10 cellular contexts compared by ENCODE assay signal in the genomic region with DNA sequence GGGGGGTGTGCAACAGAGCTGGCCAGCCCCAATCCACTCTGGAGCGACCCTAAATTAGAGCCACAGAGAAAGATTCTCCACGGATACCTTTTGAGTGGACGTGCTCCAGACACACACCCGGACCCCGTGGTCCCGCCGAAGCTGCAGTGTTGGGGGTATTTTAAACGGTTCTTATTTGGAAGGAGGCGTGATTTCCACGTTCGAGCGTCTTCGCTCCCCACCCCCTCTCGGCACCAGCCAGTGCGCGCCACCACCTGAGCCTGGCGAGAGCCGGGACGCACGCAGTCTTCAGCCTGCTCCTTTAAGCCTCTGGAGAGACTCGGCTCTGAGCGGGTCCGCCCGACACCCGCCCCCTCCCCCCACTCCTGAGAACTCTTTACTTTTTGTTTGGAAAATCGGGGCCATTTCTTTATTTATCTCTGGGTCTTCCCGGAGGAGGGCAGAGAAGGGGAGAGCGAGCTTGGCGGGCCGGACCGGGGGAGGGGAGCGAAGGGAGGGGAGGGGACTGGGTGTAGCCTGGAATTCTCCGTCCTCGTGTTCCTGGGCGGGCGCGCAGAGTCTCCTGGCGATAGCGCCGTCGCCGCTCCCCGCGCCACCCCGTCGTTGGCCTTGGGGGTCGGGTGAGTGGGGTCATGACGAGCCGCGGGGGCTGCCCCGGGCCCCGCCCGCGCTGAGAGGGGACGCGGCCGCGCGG. TPM values are rescaled to one million over a fixed set of nuclear protein-coding genes. Genes with fewer than 3 reads are reported as not detected.
DNase-seq lines count a peak whose midpoint lies in the region; ATAC-seq, FAIRE-seq and TF ChIP-seq lines count a peak whose summit lies in the region.
"Had no signal": no experiment of that assay in that cellular context is flagged by ENCODE, and none has a peak within 500 bp of the region (broad histone marks: within the 10 kb centered on the region; RNA-seq: fewer than 3 reads in every experiment).

No MANE protein-coding gene starts in this region.

- H3K9ac ChIP-seq in HUES48 (ENCODE audit: low read depth, low read length) (peak overlapping the region; percentile 34; the same call in 1 of the 2 replicates), endodermal cell (ENCODE audit: extremely low read depth, low read length, poor library complexity, severe bottlenecking) (no peak overlapping the region)

- CTCF ChIA-PET in activated CD8-positive, alpha-beta memory T cell treated with anti-CD3 and anti-CD28 coated beads, Interleukin-2, amount 10 ng/mL, durations not matched to agents 7 days and 5 days (lab: Charles Lee): no interaction called here

- peak; percentile 55 to 77 (median 67) for ATAC-seq in pancreas
- ATAC-seq in activated CD8-positive, alpha-beta memory T cell treated with anti-CD3 and anti-CD28 coated beads, Interleukin-2, amount 10 ng/mL, durations not matched to agents 7 days and 5 days: no peak
- ATAC-seq: HCT116 had no signal

- H3K36me3 ChIP-seq in HUES48 (ENCODE audit: control insufficient read depth, insufficient read depth, low read length): no peaks in the 10 kb centered on the region; the same call in 1 of the 2 replicates
- H3K36me3 ChIP-seq in endodermal cell (ENCODE audit: control insufficient read depth, insufficient read depth, low read length): no peaks in the 10 kb centered on the region
- H3K36me3 ChIP-seq in pancreas: no peaks in the 10 kb centered on the region

- H3K4me3 Mint-ChIP-seq in endodermal cell: peak overlapping the region; percentile 64
- H3K4me3 Mint-ChIP-seq in activated T-helper 1 cell treated with anti-CD3 and anti-CD28 coated beads, Interleukin-12 subunit alpha, Interleukin-12 subunit beta, Interleukin-2, Interleukin-4 antibody, amounts not matched to agents 30 ng/mL and 10 ng/mL and 1 ng/mL, durations not matched to agents 14 hours and 24 hours and 36 hours: no peak overlapping the region
- no peak overlapping the region for H3K4me3 Mint-ChIP-seq in activated CD8-positive, alpha-beta memory T cell treated with anti-CD3 and anti-CD28 coated beads, Interleukin-2, amount 10 ng/mL, durations not matched to agents 7 days and 5 days

- H3K9me3 Mint-ChIP-seq in endodermal cell: no peaks in the 10 kb centered on the region
- no peaks in the 10 kb centered on the region for H3K9me3 Mint-ChIP-seq in activated T-helper 1 cell treated with anti-CD3 and anti-CD28 coated beads, Interleukin-12 subunit alpha, Interleukin-12 subunit beta, Interleukin-2, Interleukin-4 antibody, amounts not matched to agents 30 ng/mL and 10 ng/mL and 1 ng/mL, durations not matched to agents 14 hours and 24 hours and 36 hours
- no peaks in the 10 kb centered on the region for H3K9me3 Mint-ChIP-seq in activated CD8-positive, alpha-beta memory T cell treated with anti-CD3 and anti-CD28 coated beads, Interleukin-2, amount 10 ng/mL, durations not matched to agents 7 days and 5 days (ENCODE audit: low read depth)

- H3K4me3 ChIP-seq in HUES48 (ENCODE audit: low read depth, low read length): peak overlapping the region; percentile 73
- H3K4me3 ChIP-seq in endodermal cell (ENCODE audit: low read length): peak overlapping the region; percentile 73
- H3K4me3 ChIP-seq in pancreas: peak overlapping the region in 2 of 4 donors; percentile 24 to 36

- intact Hi-C loops in pancreas (cut with DNase I): no loop called here
- intact Hi-C loops in activated T-helper 1 cell treated with anti-CD3 and anti-CD28 coated beads, Interleukin-12 subunit alpha, Interleukin-12 subunit beta, Interleukin-2, Interleukin-4 antibody, amounts not matched to agents 30 ng/mL and 10 ng/mL and 1 ng/mL, durations not matched to agents 14 hours and 24 hours and 36 hours (cut with micrococcal nuclease): no loop called here

- WGBS in endodermal cell (ENCODE audit: insufficient coverage in 1 of 2, insufficient read length in 1 of 2), 2 experiments: 0% methylated on average over 47 of the region's 59 CpGs; no CpG with 5 or more reads in 1 of the 2 experiments
- 2 to 28% methylated on average over 59 of the region's 59 CpGs for WGBS in pancreas, 2 donors

- no peaks in the 10 kb centered on the region for H3K36me3 Mint-ChIP-seq in endodermal cell (ENCODE audit: low read depth)
- no peaks in the 10 kb centered on the region for H3K36me3 Mint-ChIP-seq in activated T-helper 1 cell treated with anti-CD3 and anti-CD28 coated beads, Interleukin-12 subunit alpha, Interleukin-12 subunit beta, Interleukin-2, Interleukin-4 antibody, amounts not matched to agents 30 ng/mL and 10 ng/mL and 1 ng/mL, durations not matched to agents 14 hours and 24 hours and 36 hours (ENCODE audit: low read depth)
- no peaks in the 10 kb centered on the region for H3K36me3 Mint-ChIP-seq in activated CD8-positive, alpha-beta memory T cell treated with anti-CD3 and anti-CD28 coated beads, Interleukin-2, amount 10 ng/mL, durations not matched to agents 7 days and 5 days

- H3K4me1 Mint-ChIP-seq in endodermal cell: peaks cover 13% of the 10 kb centered on the region
- no peaks in the 10 kb centered on the region for H3K4me1 Mint-ChIP-seq in activated T-helper 1 cell treated with anti-CD3 and anti-CD28 coated beads, Interleukin-12 subunit alpha, Interleukin-12 subunit beta, Interleukin-2, Interleukin-4 antibody, amounts not matched to agents 30 ng/mL and 10 ng/mL and 1 ng/mL, durations not matched to agents 14 hours and 24 hours and 36 hours (ENCODE audit: low read depth)
- peaks cover 3% of the 10 kb centered on the region for H3K4me1 Mint-ChIP-seq in activated CD8-positive, alpha-beta memory T cell treated with anti-CD3 and anti-CD28 coated beads, Interleukin-2, amount 10 ng/mL, durations not matched to agents 7 days and 5 days

- H3K27ac ChIP-seq in HUES48 (ENCODE audit: low read depth, low read length) (no peak overlapping the region), endodermal cell (ENCODE audit: low read depth, low read length) (no peak overlapping the region), pancreas (no peak overlapping the region)

- FAIRE-seq in pancreas (lab: Jason Lieb, UNC): no peak

- H3K27ac Mint-ChIP-seq in endodermal cell: no peak overlapping the region
- no peak overlapping the region for H3K27ac Mint-ChIP-seq in activated T-helper 1 cell treated with anti-CD3 and anti-CD28 coated beads, Interleukin-12 subunit alpha, Interleukin-12 subunit beta, Interleukin-2, Interleukin-4 antibody, amounts not matched to agents 30 ng/mL and 10 ng/mL and 1 ng/mL, durations not matched to agents 14 hours and 24 hours and 36 hours
- no peak overlapping the region for H3K27ac Mint-ChIP-seq in activated CD8-positive, alpha-beta memory T cell treated with anti-CD3 and anti-CD28 coated beads, Interleukin-2, amount 10 ng/mL, durations not matched to agents 7 days and 5 days

- TF ChIP-seq CTCF in endodermal cell (conservative IDR thresholded peaks at IDR 0.05) (no peak), pancreas (IDR thresholded peaks at IDR 0.05) (no peak)

- DNase-seq in AG20443 (ENCODE audit: low spot score) (peak; percentile 6), endodermal cell (peak; percentile 89), pancreas (peak in 2 of 6 donors; percentile 60 to 67), NCI-H2107 (lab: John Stamatoyannopoulos, UW) (no peak), GM19240 (ENCODE audit: insufficient read length, low spot score) (no peak)
- no peak for DNase-seq in activated T-helper 1 cell treated with anti-CD3 and anti-CD28 coated beads, Interleukin-12 subunit alpha, Interleukin-12 subunit beta, Interleukin-2, Interleukin-4 antibody, amounts not matched to agents 30 ng/mL and 10 ng/mL and 1 ng/mL, durations not matched to agents 14 hours and 24 hours and 36 hours (ENCODE audit: low spot score)
- no peak for DNase-seq in activated CD8-positive, alpha-beta memory T cell treated with anti-CD3 and anti-CD28 coated beads, Interleukin-2, amount 10 ng/mL, durations not matched to agents 7 days and 5 days
- DNase-seq: T-helper 2 cell had no signal

- H3K9me3 ChIP-seq in HUES48 (ENCODE audit: control insufficient read depth, insufficient read depth, low read length) (no peaks in the 10 kb centered on the region), endodermal cell (ENCODE audit: control insufficient read depth, low read length) (no peaks in the 10 kb centered on the region), pancreas (no peaks in the 10 kb centered on the region)

- H3K27me3 Mint-ChIP-seq in endodermal cell (ENCODE audit: insufficient read depth): peaks cover 77% of the 10 kb centered on the region
- peaks cover 42% of the 10 kb centered on the region for H3K27me3 Mint-ChIP-seq in activated T-helper 1 cell treated with anti-CD3 and anti-CD28 coated beads, Interleukin-12 subunit alpha, Interleukin-12 subunit beta, Interleukin-2, Interleukin-4 antibody, amounts not matched to agents 30 ng/mL and 10 ng/mL and 1 ng/mL, durations not matched to agents 14 hours and 24 hours and 36 hours (ENCODE audit: insufficient read depth)
- H3K27me3 Mint-ChIP-seq in activated CD8-positive, alpha-beta memory T cell treated with anti-CD3 and anti-CD28 coated beads, Interleukin-2, amount 10 ng/mL, durations not matched to agents 7 days and 5 days: peaks cover 54% of the 10 kb centered on the region

- H3K4me1 ChIP-seq in HUES48 (ENCODE audit: control insufficient read depth, insufficient read depth, low read length) (peaks cover 19% of the 10 kb centered on the region), endodermal cell (ENCODE audit: control insufficient read depth, insufficient read depth, low read length) (no peaks in the 10 kb centered on the region), pancreas (no peaks in the 10 kb centered on the region)

- H3K27me3 ChIP-seq in HUES48 (ENCODE audit: control insufficient read depth, insufficient read depth, low read length) (peaks cover 66% of the 10 kb centered on the region), endodermal cell (ENCODE audit: control insufficient read depth, insufficient read depth, low read length, poor library complexity, severe bottlenecking) (peaks cover 62% of the 10 kb centered on the region), pancreas (peaks cover 0 to 33% (median 4%) of the 10 kb centered on the region in 4 donors)

RNA-seq across cellular contexts. Expression of gene PTCHD1, which starts 0.7 kb away (rescaled TPM):
- total RNA-seq in endodermal cell (under 1 TPM; 0.92 to 0.95 TPM), pancreas (under 1 TPM in 5 of 6 donors, not detected in 1; under 0.01 to 0.16 (median 0.03) TPM)
- 0.14 TPM for polyA plus RNA-seq in endodermal cell (2013, experiment 1 of 2)
- polyA plus RNA-seq in endodermal cell (2013, experiment 2 of 2): 0.25 TPM
- under 1 TPM; 0.04 to 0.05 TPM for polyA plus RNA-seq in pancreas
- not detected in 2 replicates for total RNA-seq in activated T-helper 1 cell treated with anti-CD3 and anti-CD28 coated beads, Interleukin-12 subunit alpha, Interleukin-12 subunit beta, Interleukin-2, Interleukin-4 antibody, amounts not matched to agents 30 ng/mL and 10 ng/mL and 1 ng/mL, durations not matched to agents 14 hours and 24 hours and 36 hours
- total RNA-seq in activated CD8-positive, alpha-beta memory T cell treated with anti-CD3 and anti-CD28 coated beads, Interleukin-2, amount 10 ng/mL, durations not matched to agents 7 days and 5 days: not detected

Comparison
In these comparisons a context has a peak if more than half of its experiments do, and no peak if none do; other contexts are left out.
1. DNase-seq: peak in AG20443 (single experiment) and endodermal cell (single experiment); none in activated T-helper 1 cell treated with anti-CD3 and anti-CD28 coated beads, Interleukin-12 subunit alpha, Interleukin-12 subunit beta, Interleukin-2, Interleukin-4 antibody, amounts not matched to agents 30 ng/mL and 10 ng/mL and 1 ng/mL, durations not matched to agents 14 hours and 24 hours and 36 hours (single experiment), activated CD8-positive, alpha-beta memory T cell treated with anti-CD3 and anti-CD28 coated beads, Interleukin-2, amount 10 ng/mL, durations not matched to agents 7 days and 5 days (single experiment), NCI-H2107 (single experiment) and GM19240 (single experiment).